In the genomic region with DNA sequence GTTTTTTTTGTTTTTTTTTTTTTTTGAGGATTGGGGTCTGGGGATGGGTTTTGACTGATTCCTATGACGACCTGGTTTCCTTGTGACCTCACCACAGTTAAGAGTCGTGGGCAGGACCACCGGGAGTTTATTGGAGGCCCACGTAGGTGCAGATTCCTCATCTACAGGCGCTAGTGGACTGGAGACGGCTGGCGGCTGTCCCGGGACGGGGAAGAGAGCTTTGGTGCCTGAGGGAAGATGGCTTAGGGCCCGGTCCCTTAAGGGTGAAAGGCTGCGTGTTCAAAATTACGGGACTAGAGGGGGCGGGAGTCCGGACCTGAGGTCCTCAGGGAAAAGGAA, we compare ENCODE assay signal across 9 cellular contexts. TPM values are rescaled to one million over a fixed set of nuclear protein-coding genes. Genes with fewer than 3 reads are reported as not detected.
A peak's percentile ranks its signal among the peaks of the same experiment; 100 is the strongest.
DNase-seq lines count a peak whose midpoint lies in the region; ATAC-seq lines count a peak whose summit lies in the region.
"Had no signal": no experiment of that assay in that cellular context is flagged by ENCODE, and none has a peak within 500 bp of the region (broad histone marks: within the 10 kb centered on the region; RNA-seq: fewer than 3 reads in every experiment).

No MANE protein-coding gene starts in this region.

- H3K4me3 ChIP-seq in skeletal muscle cell (ENCODE audit: low read depth, low read length) = peak overlapping the region; percentile 92

- ATAC-seq in GM18517 (IDR thresholded peaks at IDR 0.05; ENCODE audit: unreplicated experiment) = peak; percentile 19
- ATAC-seq in left cardiac atrium = peak; percentile 4 to 7
- ATAC-seq in HG03095 (IDR thresholded peaks at IDR 0.05; ENCODE audit: unreplicated experiment) = no peak
- no peak for ATAC-seq in HG03378 (IDR thresholded peaks at IDR 0.05; ENCODE audit: unreplicated experiment)

- DNase-seq in SW480 (ENCODE audit: low spot score) (peak; percentile 54), left cardiac atrium (peak; percentile 73), skeletal muscle cell (ENCODE audit: low read depth) (no peak), NCI-H345 treated with DMSO at 0.1 percent for 48 hours (lab: John Stamatoyannopoulos, UW; ENCODE audit: unreplicated experiment) (no peak)
- no peak for DNase-seq in activated CD4-positive, alpha-beta T cell treated with anti-CD3 and anti-CD28 coated beads, Interleukin-2, amount 50 U/mL, for 48 hours
- DNase-seq: SIG-M5 had no signal

- intact Hi-C loops in left cardiac atrium (cut with DNase I) = no loop called here

RNA-seq across cellular contexts. Expression of gene TEAD2, which starts 0.7 kb away (rescaled TPM):
- 10 to 100 TPM; 43.8 to 45.0 TPM for total RNA-seq in left cardiac atrium

RNA-seq across cellular contexts. Expression of gene DKKL1, which starts 0.8 kb away (rescaled TPM):
- total RNA-seq in left cardiac atrium = not detected

RNA-seq across cellular contexts. Expression of gene KASH5, which starts 25.2 kb away (rescaled TPM):
- total RNA-seq in left cardiac atrium = not detected

RNA-seq across cellular contexts. Expression of gene CD37, which starts 27.7 kb away (rescaled TPM):
- 10 to 100 TPM in 1 of 2 donors, 1 to 10 TPM in 1; 7.1 to 10.6 TPM for total RNA-seq in left cardiac atrium

RNA-seq across cellular contexts. Expression of gene SLC6A16, which starts 37.9 kb away (rescaled TPM):
- 1 to 10 TPM; 1.1 to 2.0 TPM for total RNA-seq in left cardiac atrium

Comparison
In these comparisons a context has a peak if more than half of its experiments do, and no peak if none do; other contexts are left out.
1. ATAC-seq: peak in GM18517 (single experiment) and left cardiac atrium (2 of 2); none in HG03095 (single experiment) and HG03378 (single experiment).
2. DNase-seq: peak in SW480 (single experiment) and left cardiac atrium (single experiment); none in skeletal muscle cell (single experiment), NCI-H345 treated with DMSO at 0.1 percent for 48 hours (single experiment) and activated CD4-positive, alpha-beta T cell treated with anti-CD3 and anti-CD28 coated beads, Interleukin-2, amount 50 U/mL, for 48 hours (0 of 2).